Comparison of ENCODE assay signal across 8 cellular contexts in the genomic region with DNA sequence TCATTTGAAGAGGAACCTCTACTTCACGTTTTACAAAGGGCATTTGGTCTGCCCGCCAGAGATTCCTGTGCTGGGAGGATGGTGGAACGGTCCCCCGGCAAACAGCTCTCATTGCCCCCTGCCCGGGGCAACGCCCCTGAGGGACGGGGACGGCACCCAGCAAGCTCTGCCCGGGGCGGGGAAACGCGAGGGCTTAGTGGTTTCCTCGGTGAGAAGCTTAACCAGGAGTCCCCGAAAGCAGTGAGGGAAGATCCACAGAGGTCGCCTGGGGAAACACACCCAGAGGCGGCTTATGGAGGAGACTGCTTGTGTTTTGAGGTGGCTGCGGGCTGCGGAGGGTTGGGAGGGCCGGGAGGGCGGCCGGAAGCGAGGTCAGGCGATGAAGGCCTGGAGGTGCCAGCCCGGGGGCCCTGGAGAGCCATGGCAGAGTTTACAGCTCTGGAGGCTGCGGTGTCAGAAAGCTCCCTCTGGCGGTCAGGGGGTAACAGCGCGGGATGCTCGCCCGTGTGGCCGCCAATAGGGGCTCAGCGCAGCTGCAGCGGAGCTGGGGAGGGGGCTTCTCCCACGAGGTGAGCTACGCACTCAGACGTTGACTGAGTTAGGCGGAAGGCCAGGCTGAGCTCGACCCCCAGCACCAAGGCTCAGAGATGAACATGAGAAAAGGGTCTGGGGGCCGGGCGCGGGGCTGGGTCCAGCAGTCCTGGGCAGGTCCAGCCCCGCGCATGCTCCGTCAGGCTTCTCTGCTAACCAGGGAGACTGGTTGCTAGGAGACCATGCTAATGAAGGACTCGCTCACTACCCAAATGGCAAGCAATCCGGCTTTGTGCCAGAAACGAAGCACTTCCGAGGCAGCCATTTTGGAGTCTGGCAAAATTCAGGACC.
DNase-seq lines count a peak whose midpoint lies in the region; ATAC-seq lines count a peak whose summit lies in the region.

No MANE protein-coding gene starts in this region.

- DNase-seq in AML-193 (lab: John Stamatoyannopoulos, UW): peak; percentile 97 to 98
- peak; percentile 100 for DNase-seq in NCI-H345 (lab: John Stamatoyannopoulos, UW)
- DNase-seq in activated CD4-positive, CD25-positive, alpha-beta regulatory T cell (lab: John Stamatoyannopoulos, UW): peak; percentile 79 to 89 (median 85)
- DNase-seq in central memory CD4-positive, alpha-beta T cell: peak; percentile 97
- DNase-seq in iris pigment epithelial cell (ENCODE audit: low read depth): peak; percentile 86
- DNase-seq in stimulated activated CD4-positive, alpha-beta T cell treated with anti-CD3 and anti-CD28 coated beads, Interleukin-12 subunit alpha, Interleukin-12 subunit beta, amount 100 ng/mL, for 24 hours (ENCODE audit: low read depth in 2 of 2): peak; percentile 87 to 88

- ATAC-seq in GM19025 (IDR thresholded peaks at IDR 0.05; ENCODE audit: low read depth, unreplicated experiment) (peak; percentile 59), HG03280 (IDR thresholded peaks at IDR 0.05; ENCODE audit: unreplicated experiment) (peak; percentile 65)

Comparison
In these comparisons a context has a peak if more than half of its experiments do, and no peak if none do; other contexts are left out.
1. Peak in every context shown above with its lines: DNase-seq and ATAC-seq.